ENCODE assay signal across 1 cellular context in the genomic region with DNA sequence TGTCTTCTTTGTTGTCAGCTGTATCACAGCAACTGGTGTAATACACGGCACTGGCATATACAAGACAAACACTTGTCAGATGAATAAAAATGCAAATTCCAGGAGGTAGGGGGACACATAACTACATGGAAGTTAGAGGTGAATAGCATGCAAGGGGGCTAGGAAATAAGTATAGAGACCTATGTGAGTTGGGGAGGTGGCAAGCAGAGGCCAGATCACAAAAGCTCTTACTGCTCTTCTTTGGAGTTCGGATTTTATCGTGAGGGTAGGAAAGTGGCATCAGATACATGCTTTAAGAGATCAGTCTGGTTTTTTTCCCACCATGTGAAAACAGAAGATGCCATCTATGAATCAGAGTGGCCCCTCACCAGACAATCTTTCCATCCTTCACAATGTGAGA.
A peak's percentile ranks its signal among the peaks of the same experiment; 100 is the strongest.
TF ChIP-seq lines count a peak whose summit lies in the region.

No MANE protein-coding gene starts in this region.

TF ChIP-seq in HepG2, 621 proteins besides CTCF, POLR2A, EP300 and RAD21:
- TF ChIP-seq PHF5A (CRISPR knock-in tag; IDR thresholded peaks at IDR 0.05; ENCODE audit: low read depth, unreplicated experiment), result no peak
- TF ChIP-seq, protein P1, sequence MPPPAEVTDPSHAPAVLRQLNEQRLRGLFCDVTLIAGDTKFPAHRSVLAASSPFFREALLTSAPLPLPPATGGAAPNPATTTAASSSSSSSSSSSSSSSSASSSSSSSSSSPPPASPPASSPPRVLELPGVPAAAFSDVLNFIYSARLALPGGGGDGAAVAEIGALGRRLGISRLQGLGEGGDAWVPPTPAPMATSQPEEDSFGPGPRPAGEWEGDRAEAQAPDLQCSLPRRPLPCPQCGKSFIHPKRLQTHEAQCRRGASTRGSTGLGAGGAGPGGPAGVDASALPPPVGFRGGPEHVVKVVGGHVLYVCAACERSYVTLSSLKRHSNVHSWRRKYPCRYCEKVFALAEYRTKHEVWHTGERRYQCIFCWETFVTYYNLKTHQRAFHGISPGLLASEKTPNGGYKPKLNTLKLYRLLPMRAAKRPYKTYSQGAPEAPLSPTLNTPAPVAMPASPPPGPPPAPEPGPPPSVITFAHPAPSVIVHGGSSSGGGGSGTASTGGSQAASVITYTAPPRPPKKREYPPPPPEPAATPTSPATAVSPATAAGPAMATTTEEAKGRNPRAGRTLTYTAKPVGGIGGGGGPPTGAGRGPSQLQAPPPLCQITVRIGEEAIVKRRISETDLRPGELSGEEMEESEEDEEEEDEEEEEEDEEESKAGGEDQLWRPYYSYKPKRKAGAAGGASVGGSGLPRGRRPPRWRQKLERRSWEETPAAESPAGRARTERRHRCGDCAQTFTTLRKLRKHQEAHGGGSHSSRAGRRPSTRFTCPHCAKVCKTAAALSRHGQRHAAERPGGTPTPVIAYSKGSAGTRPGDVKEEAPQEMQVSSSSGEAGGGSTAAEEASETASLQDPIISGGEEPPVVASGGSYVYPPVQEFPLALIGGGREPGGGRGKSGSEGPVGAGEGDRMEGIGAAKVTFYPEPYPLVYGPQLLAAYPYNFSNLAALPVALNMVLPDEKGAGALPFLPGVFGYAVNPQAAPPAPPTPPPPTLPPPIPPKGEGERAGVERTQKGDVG (CRISPR knock-in tag; IDR thresholded peaks at IDR 0.05; ENCODE audit: borderline replicate concordance), result no peak
- no peak for TF ChIP-seq KLF16 (CRISPR knock-in tag; IDR thresholded peaks at IDR 0.05)
- no peak for TF ChIP-seq ZBTB3 (CRISPR knock-in tag; IDR thresholded peaks at IDR 0.05; ENCODE audit: borderline replicate concordance, low read depth)
- TF ChIP-seq SOX6 (IDR thresholded peaks at IDR 0.05), result no peak
- no peak for TF ChIP-seq SOX6 (CRISPR knock-in tag; IDR thresholded peaks at IDR 0.05)
- no peak for TF ChIP-seq ZNF441 (CRISPR knock-in tag; IDR thresholded peaks at IDR 0.05; ENCODE audit: borderline replicate concordance)
- TF ChIP-seq ZEB1 (IDR thresholded peaks at IDR 0.05; ENCODE audit: insufficient replicate concordance, low read depth), result no peak
- TF ChIP-seq ZNF878 (CRISPR knock-in tag; IDR thresholded peaks at IDR 0.05), result no peak
- TF ChIP-seq ZNF12 (CRISPR knock-in tag; IDR thresholded peaks at IDR 0.05), result no peak
- no peak for TF ChIP-seq NR2F6 (IDR thresholded peaks at IDR 0.05)
- no peak for TF ChIP-seq NR2F6 (CRISPR knock-in tag; IDR thresholded peaks at IDR 0.05)
- TF ChIP-seq THYN1 (CRISPR knock-in tag; IDR thresholded peaks at IDR 0.05; ENCODE audit: borderline replicate concordance, low read depth), result no peak
- no peak for TF ChIP-seq ELF1 (CRISPR knock-in tag; IDR thresholded peaks at IDR 0.05)
- TF ChIP-seq POLR2AphosphoS5 (IDR thresholded peaks at IDR 0.05; ENCODE audit: low read depth, low read length), result peak; percentile 37; the same call in 1 of the 2 replicates
- TF ChIP-seq RBM22 (optimal IDR thresholded peaks at IDR 0.05; ENCODE audit: low read length), result peak; percentile 74
- no peak for TF ChIP-seq FOXK2 (IDR thresholded peaks at IDR 0.05)
- TF ChIP-seq ZBTB8A (CRISPR knock-in tag; IDR thresholded peaks at IDR 0.05; ENCODE audit: borderline replicate concordance, low read depth), result no peak
TF ChIP-seq in HepG2: peak in this region for 2.
